7 cellular contexts compared by ENCODE assay signal in genomic region chr6:108896111-108896661, GRCh38. TPM values are rescaled to one million over a fixed set of nuclear protein-coding genes. Genes with fewer than 3 reads are reported as not detected.
A peak's percentile ranks its signal among the peaks of the same experiment; 100 is the strongest.
DNase-seq lines count a peak whose midpoint lies in the region; ATAC-seq, FAIRE-seq and TF ChIP-seq lines count a peak whose summit lies in the region.

No MANE protein-coding gene starts in this region.

- no peaks in the 10 kb centered on the region for H3K9me3 ChIP-seq in RWPE2 (ENCODE audit: severe bottlenecking)
- H3K9me3 ChIP-seq in skeletal muscle tissue (ENCODE audit: control insufficient read depth in 3 of 3, low read length in 3 of 3), result no peaks in the 10 kb centered on the region

- H3K4me3 Mint-ChIP-seq in mesothelial cell of epicardium, result no peak overlapping the region

- FAIRE-seq in H54 (lab: Jason Lieb, UNC), result peak; percentile 11

- H3K36me3 ChIP-seq in RWPE2 (ENCODE audit: low read depth) (no peaks in the 10 kb centered on the region), skeletal muscle tissue (ENCODE audit: control insufficient read depth in 3 of 3, insufficient read depth in 3 of 3, low read length in 3 of 3) (no peaks in the 10 kb centered on the region)

- TF ChIP-seq CTCF in RWPE2 (IDR thresholded peaks at IDR 0.05; ENCODE audit: poor library complexity, severe bottlenecking) (no peak), mesothelial cell of epicardium (IDR thresholded peaks at IDR 0.05; ENCODE audit: unreplicated experiment) (no peak)

- DNase-seq in H54 (ENCODE audit: insufficient read length, low spot score) (no peak), RWPE2 (ENCODE audit: low spot score) (no peak), fibroblast of gingiva (ENCODE audit: low read depth) (peak; percentile 93), D341Med (ENCODE audit: low spot score) (no peak), mesothelial cell of epicardium (ENCODE audit: low spot score in 2 of 2, unreplicated experiment in 2 of 2) (no peak), posterior vena cava (ENCODE audit: low spot score) (no peak)

- H3K27ac ChIP-seq in RWPE2 (ENCODE audit: poor library complexity, severe bottlenecking) (peak overlapping the region; percentile 68), skeletal muscle tissue (ENCODE audit: low read depth, low read length) (peak overlapping the region; percentile 79)

- H3K27me3 ChIP-seq in RWPE2 (ENCODE audit: insufficient read depth, poor library complexity, severe bottlenecking) (no peaks in the 10 kb centered on the region), skeletal muscle tissue (ENCODE audit: control insufficient read depth in 3 of 3, insufficient read depth in 3 of 3, low read length in 3 of 3) (no peaks in the 10 kb centered on the region)

- intact Hi-C loops in posterior vena cava (cut with DNase I), result no loop called here

- H3K9me3 Mint-ChIP-seq in mesothelial cell of epicardium, result no peaks in the 10 kb centered on the region

- peak; percentile 66 for ATAC-seq in RWPE2 (ENCODE audit: low read depth)

- peaks cover 3% of the 10 kb centered on the region for H3K4me1 Mint-ChIP-seq in mesothelial cell of epicardium

- H3K4me3 ChIP-seq in RWPE2 (ENCODE audit: severe bottlenecking), result no peak overlapping the region
- peak overlapping the region in 1 of 3 donors; percentile 6 for H3K4me3 ChIP-seq in skeletal muscle tissue (ENCODE audit: low read length in 3 of 3)

- H3K9ac ChIP-seq in skeletal muscle tissue (ENCODE audit: low read depth in 1 of 3, low read length in 3 of 3), result no peak overlapping the region

- no peak for TF ChIP-seq POLR2A in H54 (IDR thresholded peaks at IDR 0.05; ENCODE audit: low read depth, low read length)

- no peak overlapping the region for H3K27ac Mint-ChIP-seq in mesothelial cell of epicardium

- peaks cover 2% of the 10 kb centered on the region for H3K36me3 Mint-ChIP-seq in mesothelial cell of epicardium

- H3K4me1 ChIP-seq in RWPE2 (ENCODE audit: insufficient read depth, poor library complexity, severe bottlenecking) (peaks cover 25% of the 10 kb centered on the region), skeletal muscle tissue (ENCODE audit: control insufficient read depth in 3 of 3, insufficient read depth in 3 of 3, low read length in 3 of 3) (peaks cover 12 to 30% (median 21%) of the 10 kb centered on the region in 3 donors)

- no peaks in the 10 kb centered on the region for H3K27me3 Mint-ChIP-seq in mesothelial cell of epicardium (ENCODE audit: low read depth)

RNA-seq across cellular contexts. Expression of gene ARMC2, which starts 48.0 kb away (rescaled TPM):
- total RNA-seq in skeletal muscle tissue (4.7 TPM), mesothelial cell of epicardium (11.3 to 16.5 TPM (median 16.2 TPM) in 3 replicates), posterior vena cava (10 to 100 TPM in 1 of 2 donors, 1 to 10 TPM in 1; 7.4 to 12.5 TPM)
